Comparison of ENCODE assay signal across 9 cellular contexts in genomic region chr11:9280655-9281301, GRCh38. TPM values are rescaled to one million over a fixed set of nuclear protein-coding genes. Genes with fewer than 3 reads are reported as not detected.
DNase-seq lines count a peak whose midpoint lies in the region; ATAC-seq and TF ChIP-seq lines count a peak whose summit lies in the region.
"Had no signal": no experiment of that assay in that cellular context is flagged by ENCODE, and none has a peak within 500 bp of the region (broad histone marks: within the 10 kb centered on the region; RNA-seq: fewer than 3 reads in every experiment).

No MANE protein-coding gene starts in this region.

- H3K27ac ChIP-seq in OCI-LY1 (ENCODE audit: low read depth, low read length, poor library complexity, severe bottlenecking) = peak overlapping the region; percentile 52

- in situ Hi-C loops in HAP-1 (cut with MboI; ENCODE audit: low sequenced_read_pairs) = no loop called here

- H3K9me2 ChIP-seq in OCI-LY1 (ENCODE audit: low read depth, low read length) = no peaks in the 10 kb centered on the region

- H2AFZ ChIP-seq in OCI-LY1 (ENCODE audit: low read length) = no peak overlapping the region

- H3K9me3 ChIP-seq in OCI-LY1 (ENCODE audit: low read length) = no peaks in the 10 kb centered on the region
- H3K9me3 ChIP-seq in HAP-1 = no peaks in the 10 kb centered on the region
- H3K9me3 ChIP-seq: heart right ventricle had no signal

- intact Hi-C loops in Right ventricle myocardium superior (cut with DNase I) = no loop called here
- intact Hi-C loops in Right ventricle myocardium inferior (cut with DNase I) = no loop called here

- no peaks in the 10 kb centered on the region for H4K20me1 ChIP-seq in OCI-LY1 (ENCODE audit: insufficient read depth, low read length)

- no peak for TF ChIP-seq CTCF in OCI-LY1 (IDR thresholded peaks at IDR 0.05; ENCODE audit: low read length)

- ATAC-seq in Right ventricle myocardium superior (ENCODE audit: poor library complexity) = peak; percentile 33
- ATAC-seq in Right ventricle myocardium inferior = no peak
- peak; percentile 97 for ATAC-seq in HG03066 (IDR thresholded peaks at IDR 0.05; ENCODE audit: low read depth, unreplicated experiment)

- peak overlapping the region; percentile 14 for H3K4me3 ChIP-seq in OCI-LY1 (ENCODE audit: low read depth, low read length, poor library complexity, severe bottlenecking)
- no peak overlapping the region for H3K4me3 ChIP-seq in HAP-1
- H3K4me3 ChIP-seq: heart right ventricle had no signal

- no peaks in the 10 kb centered on the region for H3K27me3 ChIP-seq in OCI-LY1 (ENCODE audit: insufficient read depth, low read length)
- H3K27me3 ChIP-seq in HAP-1 (ENCODE audit: low read depth) = no peaks in the 10 kb centered on the region
- H3K27me3 ChIP-seq: heart right ventricle had no signal

- no peak for DNase-seq in Right ventricle myocardium superior
- no peak for DNase-seq in Right ventricle myocardium inferior (ENCODE audit: missing footprints)
- DNase-seq in activated effector memory CD4-positive, alpha-beta T cell treated with anti-CD3 and anti-CD28 coated beads, Interleukin-2, amount 50 U/mL, for 16 hours = peak; percentile 76
- peak; percentile 81 for DNase-seq in myocyte (ENCODE audit: low read depth)
- no peak for DNase-seq in D341Med (ENCODE audit: low spot score)
- DNase-seq in HAP-1 (ENCODE audit: low spot score in 2 of 2) = no peak
- DNase-seq: heart right ventricle had no signal

- no peaks in the 10 kb centered on the region for H3K79me2 ChIP-seq in OCI-LY1 (ENCODE audit: insufficient read depth, low read length)

- peak overlapping the region; percentile 43; the same call in 1 of the 2 replicates for H3K4me2 ChIP-seq in OCI-LY1 (ENCODE audit: low read length)

- H3F3A ChIP-seq in OCI-LY1 (ENCODE audit: insufficient read depth, low read length) = no peaks in the 10 kb centered on the region

- H3K9ac ChIP-seq in OCI-LY1 (ENCODE audit: low read length) = no peak overlapping the region

- peaks cover 17% of the 10 kb centered on the region for H3K4me1 ChIP-seq in OCI-LY1 (ENCODE audit: insufficient read depth, low read length, severe bottlenecking)
- no peaks in the 10 kb centered on the region for H3K4me1 ChIP-seq in HAP-1

- H3K36me3 ChIP-seq in OCI-LY1 (ENCODE audit: insufficient read depth, low read length) (peaks cover 9% of the 10 kb centered on the region), HAP-1 (replicated peaks) (peaks cover 15% of the 10 kb centered on the region)

RNA-seq across cellular contexts. Expression of gene DENND5A, which starts 15.6 kb away (rescaled TPM):
- total RNA-seq in Right ventricle myocardium superior (96.1 TPM), Right ventricle myocardium inferior (105 TPM), myocyte (55.3 and 69.5 TPM in 2 replicates)
- 102 TPM for polyA plus RNA-seq in myocyte (2012)

RNA-seq across cellular contexts. Expression of gene TMEM41B, which starts 33.6 kb away (rescaled TPM):
- total RNA-seq in Right ventricle myocardium superior = 18.5 TPM
- 17.4 TPM for total RNA-seq in Right ventricle myocardium inferior
- total RNA-seq in myocyte = 49.3 and 54.0 TPM in 2 replicates
- polyA plus RNA-seq in myocyte (2012) = 16.1 TPM

Comparison
In these comparisons a context has a peak if more than half of its experiments do, and no peak if none do; other contexts are left out.
1. DNase-seq: peak in activated effector memory CD4-positive, alpha-beta T cell treated with anti-CD3 and anti-CD28 coated beads, Interleukin-2, amount 50 U/mL, for 16 hours (single experiment) and myocyte (single experiment); none in Right ventricle myocardium superior (single experiment), Right ventricle myocardium inferior (single experiment), D341Med (single experiment) and HAP-1 (0 of 2).